In genomic region chr4:7309636-7310035, GRCh38 we compare ENCODE assay signal across 15 cellular contexts.
DNase-seq lines count a peak whose midpoint lies in the region; ATAC-seq and TF ChIP-seq lines count a peak whose summit lies in the region.
"Had no signal": no experiment of that assay in that cellular context is flagged by ENCODE, and none has a peak within 500 bp of the region (broad histone marks: within the 10 kb centered on the region; RNA-seq: fewer than 3 reads in every experiment).

No MANE protein-coding gene starts in this region.

- WGBS in H9 (ENCODE audit: extremely low coverage, insufficient read length, low lambda C conversion rate) = no CpG with 5 or more reads among the region's 13 CpGs
- 87% methylated on average over 10 to 13 of the region's 13 CpGs for WGBS in endodermal cell (ENCODE audit: insufficient coverage in 1 of 2, insufficient read length in 1 of 2), 2 experiments

- H2AFZ ChIP-seq in H9 (ENCODE audit: low read length) = no peak overlapping the region

- no peaks in the 10 kb centered on the region for H3K23me2 ChIP-seq in H9 (ENCODE audit: insufficient read length, low read depth, low read length, poor library complexity, severe bottlenecking)

- H3K9me3 ChIP-seq in left ventricle myocardium inferior (replicated peaks) (no peaks in the 10 kb centered on the region), H9 (ENCODE audit: control insufficient read depth, low read depth, low read length) (no peaks in the 10 kb centered on the region), endodermal cell (ENCODE audit: control insufficient read depth, low read length) (no peaks in the 10 kb centered on the region)
- H3K9me3 ChIP-seq: Caco-2 had no signal

- ATAC-seq in left ventricle myocardium superior (no peak), GM19455 (IDR thresholded peaks at IDR 0.05; ENCODE audit: unreplicated experiment) (no peak)
- ATAC-seq: HCT116 had no signal

- no peak overlapping the region for H4K91ac ChIP-seq in H9 (ENCODE audit: insufficient read length, low read depth, low read length)

- no peak overlapping the region for H3K23ac ChIP-seq in H9 (ENCODE audit: insufficient read length, low read depth, low read length)

- H3K79me1 ChIP-seq in H9 (ENCODE audit: insufficient read depth, low read depth, low read length, poor library complexity, severe bottlenecking) = no peaks in the 10 kb centered on the region

- H2BK20ac ChIP-seq in H9 (ENCODE audit: low read depth, low read length, poor library complexity, severe bottlenecking) = no peak overlapping the region

- no peak overlapping the region for H2AK5ac ChIP-seq in H9 (ENCODE audit: insufficient read length, low read length)

- H4K5ac ChIP-seq in H9 (ENCODE audit: insufficient read length, low read depth, low read length) = no peak overlapping the region

- DNase-seq in left ventricle myocardium superior (peak; percentile 19), left ventricle myocardium inferior (no peak), H9 (no peak), endodermal cell (no peak), substantia nigra (lab: John Stamatoyannopoulos, UW) (no peak), NCI-H2107 (lab: John Stamatoyannopoulos, UW) (no peak), endothelial cell (ENCODE audit: low spot score) (no peak)
- DNase-seq: Caco-2; CD8-positive, alpha-beta memory T cell; DND-41; GDM1; IMR-90 had no signal

- no peak overlapping the region for H2BK12ac ChIP-seq in H9 (ENCODE audit: insufficient read length, low read depth, low read length)

- no peaks in the 10 kb centered on the region for H3K36me3 ChIP-seq in left ventricle myocardium inferior
- no peaks in the 10 kb centered on the region for H3K36me3 ChIP-seq in endodermal cell (ENCODE audit: control insufficient read depth, insufficient read depth, low read length)

- H3K9ac ChIP-seq in H9 (ENCODE audit: extremely low read depth, insufficient read length, low read length) (no peak overlapping the region), endodermal cell (ENCODE audit: extremely low read depth, low read length, poor library complexity, severe bottlenecking) (no peak overlapping the region)

- no peak overlapping the region for H3K4ac ChIP-seq in H9 (ENCODE audit: low read depth, low read length)

- H3K27ac ChIP-seq in left ventricle myocardium inferior (replicated peaks) (no peak overlapping the region), H9 (ENCODE audit: insufficient read length, low read depth, low read length) (no peak overlapping the region), endodermal cell (ENCODE audit: low read depth, low read length) (no peak overlapping the region), substantia nigra (ENCODE audit: low read depth, low read length, poor library complexity, severe bottlenecking) (peak overlapping the region; percentile 100)

- no peaks in the 10 kb centered on the region for H3K79me2 ChIP-seq in H9 (ENCODE audit: insufficient read depth, low read length)

- H3K36me3 Mint-ChIP-seq in H9 (ENCODE audit: insufficient read depth in 1 of 3, low read depth in 3 of 3) (no peaks in the 10 kb centered on the region), endodermal cell (ENCODE audit: low read depth) (no peaks in the 10 kb centered on the region), endothelial cell (ENCODE audit: low read depth, unreplicated experiment) (no peaks in the 10 kb centered on the region)
- H3K36me3 Mint-ChIP-seq: CD8-positive, alpha-beta memory T cell had no signal

- no peaks in the 10 kb centered on the region for H3K9me3 Mint-ChIP-seq in H9
- H3K9me3 Mint-ChIP-seq in endodermal cell = no peaks in the 10 kb centered on the region
- H3K9me3 Mint-ChIP-seq in endothelial cell (ENCODE audit: unreplicated experiment) = no peaks in the 10 kb centered on the region
- H3K9me3 Mint-ChIP-seq: CD8-positive, alpha-beta memory T cell had no signal

- H3K18ac ChIP-seq in H9 (ENCODE audit: insufficient read length, low read depth, low read length) = no peak overlapping the region

- no peak overlapping the region for H2BK15ac ChIP-seq in H9 (ENCODE audit: low read depth, low read length)

- no peaks in the 10 kb centered on the region for H4K20me1 ChIP-seq in H9 (ENCODE audit: control insufficient read depth, insufficient read depth, insufficient read length)

- H3K27me3 Mint-ChIP-seq in H9 (ENCODE audit: low read depth) (no peaks in the 10 kb centered on the region; the same call in 1 of the 2 replicates), endodermal cell (ENCODE audit: insufficient read depth) (no peaks in the 10 kb centered on the region), endothelial cell (ENCODE audit: unreplicated experiment) (peaks cover 7% of the 10 kb centered on the region)

- H2BK5ac ChIP-seq in H9 (ENCODE audit: insufficient read length, low read length) = no peak overlapping the region

- H2BK120ac ChIP-seq in H9 (ENCODE audit: low read depth, low read length, poor library complexity, severe bottlenecking) = no peak overlapping the region

- H3K27me3 ChIP-seq in left ventricle myocardium inferior (ENCODE audit: low read depth) = peaks cover 25% of the 10 kb centered on the region
- H3K27me3 ChIP-seq in H9 (ENCODE audit: insufficient read depth, low read length) = no peaks in the 10 kb centered on the region
- no peaks in the 10 kb centered on the region for H3K27me3 ChIP-seq in endodermal cell (ENCODE audit: control insufficient read depth, insufficient read depth, low read length, poor library complexity, severe bottlenecking)

- H3K27ac Mint-ChIP-seq in H9 (peak overlapping the region in 1 of 3 experiments; percentile 62; a peak in 1 of 7 replicates), endodermal cell (peak overlapping the region; percentile 26), endothelial cell (ENCODE audit: unreplicated experiment) (no peak overlapping the region)
- H3K27ac Mint-ChIP-seq: B cell; CD8-positive, alpha-beta memory T cell had no signal

- 0 out of 2 replicates have a peak overlapping the region, but pooled peaks have one; percentile 55 for H3K14ac ChIP-seq in H9 (ENCODE audit: insufficient read depth, low read length)

- no peak overlapping the region for H3K4me3 ChIP-seq in left ventricle myocardium inferior
- H3K4me3 ChIP-seq in endodermal cell (ENCODE audit: low read length) = no peak overlapping the region

- no peak overlapping the region for H4K8ac ChIP-seq in H9 (replicated peaks; ENCODE audit: insufficient read length, low read depth, low read length)

- H3K4me2 ChIP-seq in H9 (ENCODE audit: insufficient read depth, insufficient read length, low read length) = no peak overlapping the region

- H3K4me3 Mint-ChIP-seq in H9 (no peak overlapping the region), endodermal cell (no peak overlapping the region), endothelial cell (ENCODE audit: unreplicated experiment) (no peak overlapping the region)
- H3K4me3 Mint-ChIP-seq: B cell; CD8-positive, alpha-beta memory T cell had no signal

- peaks cover 30% of the 10 kb centered on the region for H3K4me1 ChIP-seq in left ventricle myocardium inferior
- peaks cover 6% of the 10 kb centered on the region; the same call in 1 of the 2 replicates for H3K4me1 ChIP-seq in H9 (ENCODE audit: insufficient read depth, low read length)
- no peaks in the 10 kb centered on the region for H3K4me1 ChIP-seq in endodermal cell (ENCODE audit: control insufficient read depth, insufficient read depth, low read length)
- H3K4me1 ChIP-seq: Caco-2 had no signal

- H3K56ac ChIP-seq in H9 (ENCODE audit: insufficient read length, low read depth, low read length) = no peak overlapping the region

- H3K4me1 Mint-ChIP-seq in H9 = peaks cover 20 to 25% of the 10 kb centered on the region in 2 experiments
- H3K4me1 Mint-ChIP-seq in endodermal cell = no peaks in the 10 kb centered on the region
- H3K4me1 Mint-ChIP-seq in endothelial cell (ENCODE audit: unreplicated experiment) = peaks cover 3% of the 10 kb centered on the region
- H3K4me1 Mint-ChIP-seq: B cell; CD8-positive, alpha-beta memory T cell had no signal

- TF ChIP-seq CTCF in left ventricle myocardium inferior (IDR thresholded peaks at IDR 0.05; ENCODE audit: borderline replicate concordance) (no peak), H9 (conservative IDR thresholded peaks at IDR 0.05) (no peak), endodermal cell (conservative IDR thresholded peaks at IDR 0.05) (no peak), endothelial cell (IDR thresholded peaks at IDR 0.05; ENCODE audit: unreplicated experiment) (no peak)

- intact Hi-C loops in left ventricle myocardium superior (cut with micrococcal nuclease) = no loop called here
- intact Hi-C loops in left ventricle myocardium inferior (cut with micrococcal nuclease) = no loop called here

- H3T11ph ChIP-seq in H9 (ENCODE audit: low read length) = no peak overlapping the region
